9 cellular contexts compared by ENCODE assay signal in the genomic region with DNA sequence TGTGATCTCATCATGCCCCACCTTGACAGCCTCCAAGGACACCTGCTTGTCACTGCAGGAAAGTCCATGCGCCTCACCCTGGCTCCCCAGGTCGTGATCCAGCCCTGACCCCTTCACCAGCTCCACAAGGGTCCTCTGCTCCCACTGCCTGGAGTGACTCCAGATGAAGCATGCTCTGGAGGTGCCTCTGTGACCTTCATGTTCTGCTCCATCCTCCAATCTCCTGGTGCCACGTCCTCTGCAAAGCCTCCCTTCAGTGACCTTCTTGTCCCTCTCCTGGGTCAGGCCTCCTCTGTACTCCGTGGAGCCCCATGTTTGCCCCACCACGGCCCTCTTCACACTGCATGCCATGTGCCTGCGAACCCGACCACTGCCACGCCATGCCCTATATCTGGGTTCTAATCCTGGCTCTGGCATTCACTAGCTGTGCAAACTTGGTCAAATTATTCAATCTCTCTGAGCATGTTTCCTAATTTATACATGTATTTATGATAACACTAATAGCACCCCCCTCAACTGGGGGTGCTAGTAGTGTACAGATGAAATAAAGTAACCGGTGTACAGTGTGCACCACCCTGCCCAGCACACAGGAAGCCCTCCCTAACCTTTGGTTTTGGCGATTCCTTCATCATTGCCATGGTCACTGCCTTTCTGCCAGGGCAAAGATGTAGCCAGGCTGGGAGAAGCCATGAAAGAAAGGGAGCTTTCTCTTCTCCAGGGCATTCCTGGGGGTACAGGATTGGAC.
DNase-seq lines count a peak whose midpoint lies in the region; ATAC-seq, FAIRE-seq and TF ChIP-seq lines count a peak whose summit lies in the region.
"Had no signal": no experiment of that assay in that cellular context is flagged by ENCODE, and none has a peak within 500 bp of the region (broad histone marks: within the 10 kb centered on the region; RNA-seq: fewer than 3 reads in every experiment).

No MANE protein-coding gene starts in this region.

- H3K27me3 Mint-ChIP-seq in brain = peaks cover 2% of the 10 kb centered on the region

- peaks cover 34% of the 10 kb centered on the region for H3K4me1 Mint-ChIP-seq in brain
- H3K4me1 Mint-ChIP-seq in stimulated activated effector memory CD8-positive, alpha-beta T cell treated with anti-CD3 and anti-CD28 coated beads, Interleukin-12 subunit alpha, Interleukin-12 subunit beta, amount 100 ng/mL, for 72 hours = peaks cover 36% of the 10 kb centered on the region

- TF ChIP-seq CTCF in brain (conservative IDR thresholded peaks at IDR 0.05) (no peak), D721Med (IDR thresholded peaks at IDR 0.05; ENCODE audit: insufficient read depth, missing control alignments) (no peak)

- FAIRE-seq in D721Med (lab: Jason Lieb, UNC) = no peak

- ATAC-seq in activated CD4-positive, CD25-positive, alpha-beta regulatory T cell treated with anti-CD3 and anti-CD28 coated beads, Interleukin-2, amount 50 U/mL, for 24 hours = peak; percentile 44 to 45
- ATAC-seq in HG03025 (IDR thresholded peaks at IDR 0.05; ENCODE audit: low FRiP score, unreplicated experiment) = peak; percentile 28
- peak; percentile 60 for ATAC-seq in stimulated activated effector memory CD8-positive, alpha-beta T cell treated with anti-CD3 and anti-CD28 coated beads, Interleukin-12 subunit alpha, Interleukin-12 subunit beta, amount 100 ng/mL, for 72 hours
- ATAC-seq in HG03460 (IDR thresholded peaks at IDR 0.05; ENCODE audit: unreplicated experiment) = no peak

- DNase-seq in activated CD4-positive, CD25-positive, alpha-beta regulatory T cell (lab: John Stamatoyannopoulos, UW) = no peak
- no peak for DNase-seq in stimulated activated effector memory CD8-positive, alpha-beta T cell treated with anti-CD3 and anti-CD28 coated beads, Interleukin-12 subunit alpha, Interleukin-12 subunit beta, amount 100 ng/mL, for 72 hours (ENCODE audit: low spot score in 2 of 2)
- DNase-seq in NCI-H2227 treated with DMSO at 0.1 percent for 48 hours (lab: John Stamatoyannopoulos, UW) = no peak
- no peak for DNase-seq in D721Med (ENCODE audit: insufficient read length, low spot score)
- DNase-seq: NCI-H1436 treated with DMSO at 0.1 percent for 48 hours had no signal

- no peaks in the 10 kb centered on the region for H3K36me3 Mint-ChIP-seq in brain
- peaks cover 39% of the 10 kb centered on the region for H3K36me3 Mint-ChIP-seq in stimulated activated effector memory CD8-positive, alpha-beta T cell treated with anti-CD3 and anti-CD28 coated beads, Interleukin-12 subunit alpha, Interleukin-12 subunit beta, amount 100 ng/mL, for 72 hours

- H3K9me3 Mint-ChIP-seq in brain = peaks cover 0 to 28% (median 10%) of the 10 kb centered on the region in 5 experiments
- no peaks in the 10 kb centered on the region for H3K9me3 Mint-ChIP-seq in stimulated activated effector memory CD8-positive, alpha-beta T cell treated with anti-CD3 and anti-CD28 coated beads, Interleukin-12 subunit alpha, Interleukin-12 subunit beta, amount 100 ng/mL, for 72 hours

- no peak overlapping the region for H3K4me3 Mint-ChIP-seq in brain
- H3K4me3 Mint-ChIP-seq in stimulated activated effector memory CD8-positive, alpha-beta T cell treated with anti-CD3 and anti-CD28 coated beads, Interleukin-12 subunit alpha, Interleukin-12 subunit beta, amount 100 ng/mL, for 72 hours = peak overlapping the region; percentile 49

- peak overlapping the region in 3 of 5 experiments; percentile 29 to 51 (median 45) for H3K27ac Mint-ChIP-seq in brain
- H3K27ac Mint-ChIP-seq in stimulated activated effector memory CD8-positive, alpha-beta T cell treated with anti-CD3 and anti-CD28 coated beads, Interleukin-12 subunit alpha, Interleukin-12 subunit beta, amount 100 ng/mL, for 72 hours = peak overlapping the region; percentile 84
